ENCODE assay signal across 35 cellular contexts in genomic region chr20:61267241-61267640, GRCh38. TPM values are rescaled to one million over a fixed set of nuclear protein-coding genes. Genes with fewer than 3 reads are reported as not detected.
"Had no signal": no experiment of that assay in that cellular context is flagged by ENCODE, and none has a peak within 500 bp of the region (broad histone marks: within the 10 kb centered on the region; RNA-seq: fewer than 3 reads in every experiment).

No MANE protein-coding gene starts in this region.

- DNase-seq: Karpas-422, Kasumi-1, MG63, MM.1S, MV-4-11, NCI-H1048, NCI-H1092, NCI-H1092 treated with DMSO at 0.1 percent for 48 hours, NCI-H1105, NCI-H1105 treated with DMSO at 0.1 percent for 48 hours, NCI-H1417, NCI-H1417 treated with DMSO at 0.1 percent for 48 hours, NCI-H1436, NCI-H1436 treated with DMSO at 0.1 percent for 48 hours, NCI-H146, NCI-H1694, NCI-H1694 treated with DMSO at 0.1 percent for 48 hours, NCI-H187, NCI-H187 treated with DMSO at 0.1 percent for 48 hours, NCI-H1930, NCI-H2029, NCI-H2029 treated with DMSO at 0.1 percent for 48 hours, NCI-H2081, NCI-H2081 treated with DMSO at 0.1 percent for 48 hours, NCI-H2107, NCI-H2171, NCI-H2171 treated with DMSO at 0.1 percent for 48 hours, NCI-H2227 treated with DMSO at 0.1 percent for 48 hours, NCI-H226, NCI-H345, NCI-H446, NCI-H446 treated with DMSO at 0.1 percent for 48 hours, NCI-H510A had no signal

- H3K9me3 ChIP-seq: MG63 had no signal

- H3K27ac ChIP-seq: KMS-11 had no signal

- H3K9ac ChIP-seq: KMS-11 had no signal

- H3K4me2 ChIP-seq: KMS-11 had no signal

- H3K36me3 ChIP-seq: MG63 had no signal

- H3K4me3 ChIP-seq: MG63 had no signal

RNA-seq across cellular contexts. Expression of gene CDH4, which starts 15.2 kb away (rescaled TPM):
- total RNA-seq: NCI-H460 had no signal
